ENCODE assay signal across 16 cellular contexts in the genomic region with DNA sequence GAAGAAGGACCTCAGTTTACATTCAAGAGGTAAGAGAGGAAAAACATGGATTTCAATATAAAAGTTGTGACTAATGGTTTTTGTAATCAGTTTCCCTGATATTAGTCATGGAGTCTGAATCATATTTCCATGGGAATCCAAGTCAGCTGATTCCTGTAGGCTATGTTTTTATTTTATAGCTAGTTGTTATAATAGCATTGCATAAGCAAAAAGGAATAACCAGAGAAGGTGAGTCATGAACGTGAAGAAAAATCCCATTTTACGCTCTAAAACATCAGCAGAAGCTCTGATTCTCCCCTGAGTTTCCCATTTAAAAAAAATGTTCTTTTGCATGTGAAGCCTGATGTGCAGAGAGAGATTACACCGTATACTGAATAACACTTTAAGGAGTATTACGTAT.
DNase-seq lines count a peak whose midpoint lies in the region; ATAC-seq and TF ChIP-seq lines count a peak whose summit lies in the region.
"Had no signal": no experiment of that assay in that cellular context is flagged by ENCODE, and none has a peak within 500 bp of the region (broad histone marks: within the 10 kb centered on the region; RNA-seq: fewer than 3 reads in every experiment).

No MANE protein-coding gene starts in this region.

- DNase-seq in A172 (ENCODE audit: low spot score) (peak; percentile 42), HT1080 (ENCODE audit: low read depth) (peak; percentile 56), cardiac fibroblast (ENCODE audit: low read depth in 2 of 2) (peak; percentile 52 to 69), glomerular endothelial cell (ENCODE audit: extremely low read depth, low read depth, low spot score) (peak; percentile 18), SW480 (ENCODE audit: low spot score) (no peak), GM03348 (ENCODE audit: low spot score) (no peak), NCI-H1048 (lab: John Stamatoyannopoulos, UW) (no peak)
- DNase-seq: 8988T; left ventricle myocardium inferior; NCI-H1436; NCI-H226; SJCRH30; stimulated activated naive CD4-positive, alpha-beta T cell had no signal

- H3K4me3 ChIP-seq in cardiac fibroblast (replicated peaks in 1 of 2; ENCODE audit: low read depth in 2 of 2, low read length in 2 of 2) = no peak overlapping the region
- H3K4me3 ChIP-seq: esophagus muscularis mucosa, left ventricle myocardium inferior, SJCRH30 had no signal

- ATAC-seq in GM19351 (IDR thresholded peaks at IDR 0.05; ENCODE audit: unreplicated experiment) = no peak
- ATAC-seq: activated CD4-positive, CD25-positive, alpha-beta regulatory T cell treated with anti-CD3 and anti-CD28 coated beads, Interleukin-2, amount 50 U/mL, for 24 hours had no signal

- TF ChIP-seq CTCF in cardiac fibroblast (IDR thresholded peaks at IDR 0.05; ENCODE audit: low read depth, low read length) = no peak

Comparison
In these comparisons a context has a peak if more than half of its experiments do, and no peak if none do; other contexts are left out.
1. DNase-seq: peak in A172 (single experiment), HT1080 (single experiment), cardiac fibroblast (2 of 2) and glomerular endothelial cell (single experiment); none in SW480 (single experiment), GM03348 (single experiment) and NCI-H1048 (single experiment).